1 cellular context compared by ENCODE assay signal in genomic region chr6:89270951-89271721, GRCh38.
TF ChIP-seq lines count a peak whose summit lies in the region.

No MANE protein-coding gene starts in this region.

TF ChIP-seq in K562, 482 proteins besides CTCF, POLR2A, EP300 and RAD21 (continued from another document):
- no peak for TF ChIP-seq HMBOX1 (IDR thresholded peaks at IDR 0.05)
- no peak for TF ChIP-seq RBM34 (IDR thresholded peaks at IDR 0.05; ENCODE audit: borderline replicate concordance, insufficient read depth, low read length)
- no peak for TF ChIP-seq ZNF695 (CRISPR knock-in tag; IDR thresholded peaks at IDR 0.05)
- TF ChIP-seq ZNF778 (CRISPR knock-in tag; IDR thresholded peaks at IDR 0.05), result no peak
- no peak for TF ChIP-seq NBN (IDR thresholded peaks at IDR 0.05; ENCODE audit: low read depth)
- TF ChIP-seq ZNF274 (IDR thresholded peaks at IDR 0.05; ENCODE audit: borderline replicate concordance, low read depth, low read length), result no peak
- TF ChIP-seq ZNF436 (CRISPR knock-in tag; IDR thresholded peaks at IDR 0.05), result no peak
- no peak for TF ChIP-seq E2F6 (IDR thresholded peaks at IDR 0.05; ENCODE audit: borderline replicate concordance in 1 of 2, extremely low read depth in 1 of 2, insufficient read depth in 1 of 2, insufficient read length in 1 of 2, low read depth in 1 of 2, low read length in 1 of 2, poor library complexity in 1 of 2, severe bottlenecking in 1 of 2)
